Comparison of ENCODE assay signal across 8 cellular contexts in genomic region chr14:96098309-96098998, GRCh38. TPM values are rescaled to one million over a fixed set of nuclear protein-coding genes. Genes with fewer than 3 reads are reported as not detected.
A peak's percentile ranks its signal among the peaks of the same experiment; 100 is the strongest.
DNase-seq lines count a peak whose midpoint lies in the region; ATAC-seq, FAIRE-seq and TF ChIP-seq lines count a peak whose summit lies in the region.

No MANE protein-coding gene starts in this region.

- DNase-seq in H7 (peak; percentile 85), NCI-H446 (lab: John Stamatoyannopoulos, UW) (peak; percentile 52 to 85), K562 (ENCODE audit: extremely low read depth in 1 of 4, low spot score in 3 of 4) (peak; percentile 18 to 24 (median 20)), kidney (no peak), upper lobe of left lung (peak in 1 of 2 donors; percentile 58)

- no peaks in the 10 kb centered on the region for H3K9me1 ChIP-seq in K562 (ENCODE audit: control insufficient read depth, insufficient read depth, low read length)

- 0% methylated on average over 6 of the region's 6 CpGs for WGBS in K562 (ENCODE audit: insufficient coverage, low coverage, missing lambda C conversion rate)
- WGBS in upper lobe of left lung, 2 donors, result 39 to 42% methylated on average over 2 to 6 of the region's 6 CpGs

- H2AFZ ChIP-seq in K562 (ENCODE audit: low read depth, low read length), result no peak overlapping the region

- TF ChIP-seq EP300 in K562 (IDR thresholded peaks at IDR 0.05; ENCODE audit: low read length) (no peak), upper lobe of left lung (IDR thresholded peaks at IDR 0.05) (no peak)

- H3K36me3 ChIP-seq in BLaER1 (no peaks in the 10 kb centered on the region), H7 (replicated peaks; ENCODE audit: control insufficient read depth, insufficient read depth, low read length) (no peaks in the 10 kb centered on the region), K562 (ENCODE audit: control insufficient read depth, insufficient read depth, low read length) (no peaks in the 10 kb centered on the region), kidney (ENCODE audit: control insufficient read depth in 1 of 2, insufficient read depth in 2 of 2, low read length in 2 of 2) (no peaks in the 10 kb centered on the region), upper lobe of left lung (no peaks in the 10 kb centered on the region)

- POLR2A ChIA-PET in K562 (lab: Yijun Ruan, JAX), result no interaction called here

- TF ChIP-seq RAD21 in K562 (CRISPR knock-in tag; conservative IDR thresholded peaks at IDR 0.05 in 1 of 2, IDR thresholded peaks at IDR 0.05 in 1 of 2), result peak in 1 of 2 experiments; percentile 51; a peak in 3 of 4 replicates

- H3K9me3 ChIP-seq in BLaER1, result no peaks in the 10 kb centered on the region
- no peaks in the 10 kb centered on the region for H3K9me3 ChIP-seq in K562 (replicated peaks; ENCODE audit: control insufficient read depth, insufficient read depth, low read depth, low read length)
- H3K9me3 ChIP-seq in kidney (ENCODE audit: control insufficient read depth in 1 of 2, low read length in 2 of 2), result no peaks in the 10 kb centered on the region
- no peaks in the 10 kb centered on the region for H3K9me3 ChIP-seq in upper lobe of left lung

- BruUV-seq in K562 (replicated peaks; lab: Mats Ljungman, UMichigan), result no TSS peak

- ATAC-seq in K562 (peak; percentile 59; the same call in 1 of the 3 replicates), upper lobe of left lung (ENCODE audit: low FRiP score in 2 of 2) (peak; percentile 31 to 44), GM19324 (IDR thresholded peaks at IDR 0.05; ENCODE audit: low FRiP score, unreplicated experiment) (no peak), HG02610 (IDR thresholded peaks at IDR 0.05; ENCODE audit: unreplicated experiment) (no peak)

- H3K4me1 ChIP-seq in BLaER1, result peaks cover 42% of the 10 kb centered on the region
- H3K4me1 ChIP-seq in K562 (replicated peaks in 1 of 2; ENCODE audit: control insufficient read depth in 2 of 2, insufficient read depth in 2 of 2, low read length in 2 of 2), result peaks cover 0 to 3% of the 10 kb centered on the region in 2 experiments; a peak in 1 of 5 replicates
- peaks cover 5 to 7% of the 10 kb centered on the region in 2 donors for H3K4me1 ChIP-seq in kidney (ENCODE audit: control insufficient read depth in 1 of 2, insufficient read depth in 1 of 2, low read depth in 1 of 2, low read length in 2 of 2)
- H3K4me1 ChIP-seq in upper lobe of left lung, result peaks cover 4 to 25% (median 15%) of the 10 kb centered on the region in 4 donors

- H3K27me3 ChIP-seq in BLaER1 (no peaks in the 10 kb centered on the region), H7 (ENCODE audit: control insufficient read depth, insufficient read depth, low read length) (no peaks in the 10 kb centered on the region), K562 (ENCODE audit: control insufficient read depth in 2 of 2, insufficient read depth in 2 of 2, low read length in 2 of 2) (peaks cover 0 to 7% of the 10 kb centered on the region in 2 experiments; a peak in 1 of 5 replicates), upper lobe of left lung (no peaks in the 10 kb centered on the region)

- TF ChIP-seq POLR2A in K562 (conservative IDR thresholded peaks at IDR 0.05) (no peak), upper lobe of left lung (IDR thresholded peaks at IDR 0.05) (no peak)

- no peak overlapping the region for H3K27ac ChIP-seq in BLaER1
- no peak overlapping the region for H3K27ac ChIP-seq in K562 (ENCODE audit: extremely low read depth, low read depth, low read length)
- H3K27ac ChIP-seq in kidney (ENCODE audit: low read depth in 2 of 2, low read length in 2 of 2), result no peak overlapping the region
- H3K27ac ChIP-seq in upper lobe of left lung, result no peak overlapping the region

- H3K4me2 ChIP-seq in BLaER1 (peak overlapping the region; percentile 32; the same call in 1 of the 2 replicates), K562 (ENCODE audit: insufficient read depth, low read length) (no peak overlapping the region)

- in situ Hi-C loops in K562 (cut with MboI), result loop anchor here (5.0 kb wide), 1 partner anchor 179 kb away; no protein-coding TSS in a partner anchor

- H4K20me1 ChIP-seq in BLaER1, result no peaks in the 10 kb centered on the region
- H4K20me1 ChIP-seq in K562 (replicated peaks; ENCODE audit: control insufficient read depth, insufficient read depth, low read length), result no peaks in the 10 kb centered on the region

- FAIRE-seq in K562 (lab: Jason Lieb, UNC) (no peak), kidney (lab: Jason Lieb, UNC) (no peak)

- H3K4me3 ChIP-seq in BLaER1 (no peak overlapping the region), H7 (ENCODE audit: insufficient read depth, low read depth, low read length) (no peak overlapping the region), K562 (no peak overlapping the region), kidney (ENCODE audit: low read length in 2 of 2) (no peak overlapping the region), upper lobe of left lung (no peak overlapping the region)

- H3K9ac ChIP-seq in BLaER1 (no peak overlapping the region), K562 (ENCODE audit: insufficient read depth in 1 of 2, low read depth in 2 of 2, low read length in 2 of 2) (no peak overlapping the region), kidney (ENCODE audit: low read length in 2 of 2) (no peak overlapping the region)

- CTCF ChIA-PET in K562 (lab: Yijun Ruan, JAX; ENCODE audit: low intra/inter-chr PET ratio), result interaction anchor here (1.4 kb wide), 1 partner anchor 178 kb away, joined by 4 read pairs; no protein-coding TSS in a partner anchor

- intact Hi-C loops in K562 (cut with micrococcal nuclease) (loop anchor here (1.0 kb wide), 1 partner anchor 537 kb away; no protein-coding TSS in a partner anchor), kidney (cut with DNase I) (loop anchor here (5.0 to 10.0 kb wide), 3 partner anchors 94 to 326 kb away; no protein-coding TSS in a partner anchor)

- H3K79me2 ChIP-seq in K562 (ENCODE audit: control insufficient read depth, insufficient read depth, low read length), result no peaks in the 10 kb centered on the region

- peak in 2 of 3 experiments; percentile 46 to 48; a peak in 4 of 6 replicates for TF ChIP-seq CTCF in K562 (IDR thresholded peaks at IDR 0.05 in 2 of 3, conservative IDR thresholded peaks at IDR 0.05 in 1 of 3; ENCODE audit: insufficient read depth in 2 of 3, low read depth in 1 of 3, low read length in 3 of 3)
- TF ChIP-seq CTCF in kidney (IDR thresholded peaks at IDR 0.05; ENCODE audit: borderline replicate concordance, extremely low read depth, insufficient read depth), result peak; percentile 45
- TF ChIP-seq CTCF in upper lobe of left lung (IDR thresholded peaks at IDR 0.05), result peak; percentile 26 to 75 (median 62)

TF ChIP-seq in K562, 482 proteins besides CTCF, POLR2A, EP300 and RAD21 (continues in another document):
- no peak for TF ChIP-seq ARID4B (CRISPR knock-in tag; IDR thresholded peaks at IDR 0.05)
- TF ChIP-seq ZNF561 (CRISPR knock-in tag; conservative IDR thresholded peaks at IDR 0.05), result no peak
- TF ChIP-seq POLR3A (IDR thresholded peaks at IDR 0.05; ENCODE audit: borderline replicate concordance, extremely low read depth, insufficient read depth, insufficient read length), result no peak

RNA-seq across cellular contexts. Expression of gene C14orf132, which starts 59.3 kb away (rescaled TPM):
- total RNA-seq in H7 (2014; rRNA removed; shearing (Covaris generic)), result 12.1 and 12.5 TPM in 2 replicates
- 0.05 TPM in 1 of 2 replicates, not detected in the other for total RNA-seq in K562 (2011; cell fraction: chromatin; rRNA removed; ENCODE audit: low replicate concordance)
- not detected in 2 replicates for total RNA-seq in K562 (2011; cell fraction: nucleolus; rRNA removed)
- total RNA-seq in K562 (2011; cell fraction: nucleoplasm; rRNA removed), result not detected in 2 replicates
- total RNA-seq in K562 (2014; rRNA removed) (not detected in 2 replicates), K562 (2014; rRNA removed; fragmentation: Illumina TruSeq; extraction: Trizol) (not detected in 2 replicates), K562 (2015; rRNA removed; fragmentation: Illumina TruSeq; extraction: Trizol) (not detected in 2 replicates), K562 (2021) (0.04 TPM in 1 of 2 replicates, not detected in the other), kidney (17.5 TPM), upper lobe of left lung (10 to 100 TPM; 36.7 to 64.6 (median 59.6) TPM)
- polyA plus RNA-seq in K562 (2011; rRNA removed) (not detected in 2 replicates), K562 (2014; fragmentation: Illumina TruSeq; extraction: Trizol) (not detected in 2 replicates), K562 (2014; fragmentation: Nextera tagmentation; extraction: Ambion mirVana) (not detected), K562 (2014; rRNA removed) (0.04 TPM in 1 of 2 replicates, not detected in the other), kidney (ENCODE audit: insufficient read depth, low read depth, low replicate concordance) (6.0 TPM)
- not detected in 2 replicates for polyA plus RNA-seq in K562 (2011; cell fraction: cytosol; rRNA removed)
- not detected in 2 replicates for polyA plus RNA-seq in K562 (2011; cell fraction: nucleus; rRNA removed)
- not detected in 2 replicates for polyA plus RNA-seq in K562 (2012)
- not detected in 2 replicates for polyA minus RNA-seq in K562 (2011; rRNA and poly(A)+ RNA removed)
- not detected in 2 replicates for polyA minus RNA-seq in K562 (2011; cell fraction: cytosol; rRNA and poly(A)+ RNA removed)
- polyA minus RNA-seq in K562 (2011; cell fraction: nucleus; rRNA and poly(A)+ RNA removed), result not detected in 2 replicates

Comparison
In these comparisons a context has a peak if more than half of its experiments do, and no peak if none do; other contexts are left out.
1. ATAC-seq: peak in K562 (single experiment) and upper lobe of left lung (2 of 2); none in GM19324 (single experiment) and HG02610 (single experiment).
2. RNA of gene C14orf132, which starts 59.3 kb away (total RNA-seq): 36.7 to 64.6 TPM in upper lobe of left lung, 17.5 TPM in kidney (single experiment) and 12.1 to 12.5 TPM in H7; 0.04 to 0.05 TPM in K562; every median in the first group is over 10 times any median in the second.
3. Peak in every context shown above with its lines, with median percentiles within 50 percentile points of each other: CTCF ChIP-seq.